Comparison of ENCODE assay signal across 32 cellular contexts in genomic region chr11:79228417-79228755, GRCh38.
"Had no signal": no experiment of that assay in that cellular context is flagged by ENCODE, and none has a peak within 500 bp of the region (broad histone marks: within the 10 kb centered on the region; RNA-seq: fewer than 3 reads in every experiment).

No MANE protein-coding gene starts in this region.

- H3K27me3 ChIP-seq: adrenal gland, ascending aorta, cardiac muscle cell, colonic mucosa had no signal

- H3K36me3 Mint-ChIP-seq: activated CD4-positive, alpha-beta memory T cell treated with anti-CD3 and anti-CD28 coated beads for 36 hours; activated CD8-positive, alpha-beta memory T cell treated with anti-CD3 and anti-CD28 coated beads, Interleukin-2, amount 10 ng/mL, durations not matched to agents 7 days and 5 days; activated naive CD4-positive, alpha-beta T cell treated with anti-CD3 and anti-CD28 coated beads, Interleukin-2, amount 50 U/mL, for 24 hours; activated naive CD8-positive, alpha-beta T cell treated with anti-CD3 and anti-CD28 coated beads for 36 hours; T-cell had no signal

- H3K36me3 ChIP-seq: adrenal gland, ascending aorta, breast epithelium, cardiac muscle cell, colonic mucosa, WERI-Rb-1 had no signal

- H3K4me3 ChIP-seq: adrenal gland, ascending aorta, breast epithelium, cardiac muscle cell, colonic mucosa had no signal

- DNase-seq: activated B cell treated with CpG ODN at 0.5 μM for 24 hours; activated CD4-positive, alpha-beta memory T cell treated with anti-CD3 and anti-CD28 coated beads for 36 hours; activated CD4-positive, alpha-beta T cell treated with anti-CD3 and anti-CD28 coated beads for 36 hours; activated CD4-positive, alpha-beta T cell treated with anti-CD3 and anti-CD28 coated beads, Interleukin-2, amount 10 ng/mL, durations not matched to agents 24 days and 14 days; activated CD4-positive, CD25-positive, alpha-beta regulatory T cell treated with anti-CD3 and anti-CD28 coated beads, Interleukin-2, amount 50 U/mL, for 72 hours; activated CD8-positive, alpha-beta memory T cell treated with anti-CD3 and anti-CD28 coated beads, Interleukin-2, amount 10 ng/mL, durations not matched to agents 7 days and 5 days; activated CD8-positive, alpha-beta memory T cell treated with anti-CD3 and anti-CD28 coated beads, Interleukin-2, amount 50 U/mL, for 4 hours; activated CD8-positive, alpha-beta T cell treated with anti-CD3 and anti-CD28 coated beads, Interleukin-2, amount 10 ng/mL, durations not matched to agents 7 days and 5 days; activated effector memory CD4-positive, alpha-beta T cell treated with anti-CD3 and anti-CD28 coated beads, Interleukin-2, amount 50 U/mL, for 16 hours; activated naive CD4-positive, alpha-beta T cell treated with anti-CD3 and anti-CD28 coated beads for 36 hours; activated naive CD8-positive, alpha-beta T cell treated with anti-CD3 and anti-CD28 coated beads for 36 hours; activated naive CD8-positive, alpha-beta T cell treated with anti-CD3 and anti-CD28 coated beads, Interleukin-2, amount 50 U/mL, for 24 hours; activated T-cell treated with anti-CD3 and anti-CD28 coated beads, Interleukin-2, amount 50 U/mL, for 1 hour; activated T-cell treated with anti-CD3 and anti-CD28 coated beads, Interleukin-2, amount 50 U/mL, for 48 hours; adrenal gland; amygdala; central memory CD4-positive, alpha-beta T cell; cerebellar nuclear complex; colonic mucosa; effector CD8-positive, alpha-beta T cell; T-cell; T-helper 9 cell; WERI-Rb-1 had no signal

- H3K9me3 Mint-ChIP-seq: activated B cell treated with CpG ODN at 0.5 μM for 24 hours; activated CD4-positive, alpha-beta memory T cell treated with anti-CD3 and anti-CD28 coated beads for 36 hours; activated CD4-positive, alpha-beta T cell treated with anti-CD3 and anti-CD28 coated beads, Interleukin-2, amount 10 ng/mL, durations not matched to agents 24 days and 14 days; activated naive CD4-positive, alpha-beta T cell treated with anti-CD3 and anti-CD28 coated beads for 36 hours; activated naive CD4-positive, alpha-beta T cell treated with anti-CD3 and anti-CD28 coated beads, Interleukin-2, amount 50 U/mL, for 24 hours; activated naive CD8-positive, alpha-beta T cell treated with anti-CD3 and anti-CD28 coated beads for 36 hours; activated naive CD8-positive, alpha-beta T cell treated with anti-CD3 and anti-CD28 coated beads, Interleukin-2, amount 50 U/mL, for 24 hours; activated T-helper 1 cell treated with anti-CD3 and anti-CD28 coated beads, Interleukin-12 subunit alpha, Interleukin-12 subunit beta, Interleukin-2, Interleukin-4 antibody, amounts not matched to agents 30 ng/mL and 10 ng/mL and 1 ng/mL, durations not matched to agents 14 hours and 24 hours and 36 hours; activated T-helper 2 cell treated with anti-CD3 and anti-CD28 coated beads, Interferon-gamma antibody, Interleukin-2, Interleukin-4, amounts not matched to agents 10 μg/mL and 5 μg/mL and 100 μg/mL, durations not matched to agents 14 hours and 24 hours and 36 hours had no signal

- H3K27me3 Mint-ChIP-seq: activated CD4-positive, alpha-beta T cell treated with anti-CD3 and anti-CD28 coated beads, Interleukin-2, amount 10 ng/mL, durations not matched to agents 24 days and 14 days; activated CD8-positive, alpha-beta memory T cell treated with anti-CD3 and anti-CD28 coated beads, Interleukin-2, amount 10 ng/mL, durations not matched to agents 7 days and 5 days; activated naive CD4-positive, alpha-beta T cell treated with anti-CD3 and anti-CD28 coated beads, Interleukin-2, amount 50 U/mL, for 24 hours; activated naive CD8-positive, alpha-beta T cell treated with anti-CD3 and anti-CD28 coated beads for 36 hours; activated naive CD8-positive, alpha-beta T cell treated with anti-CD3 and anti-CD28 coated beads, Interleukin-2, amount 50 U/mL, for 24 hours had no signal

- ATAC-seq: activated CD4-positive, alpha-beta T cell treated with anti-CD3 and anti-CD28 coated beads for 36 hours; activated CD8-positive, alpha-beta memory T cell treated with anti-CD3 and anti-CD28 coated beads, Interleukin-2, amount 10 ng/mL, durations not matched to agents 7 days and 5 days; activated CD8-positive, alpha-beta T cell treated with anti-CD3 and anti-CD28 coated beads, Interleukin-2, amount 10 ng/mL, durations not matched to agents 7 days and 5 days; activated naive CD8-positive, alpha-beta T cell treated with anti-CD3 and anti-CD28 coated beads, Interleukin-2, amount 50 U/mL, for 24 hours; T-cell had no signal

- H3K4me3 Mint-ChIP-seq: activated B cell treated with CpG ODN at 0.5 μM for 24 hours; activated CD4-positive, alpha-beta memory T cell treated with anti-CD3 and anti-CD28 coated beads for 36 hours; activated CD4-positive, alpha-beta T cell treated with anti-CD3 and anti-CD28 coated beads for 36 hours; activated CD4-positive, alpha-beta T cell treated with anti-CD3 and anti-CD28 coated beads, Interleukin-2, amount 10 ng/mL, durations not matched to agents 24 days and 14 days; activated CD8-positive, alpha-beta memory T cell treated with anti-CD3 and anti-CD28 coated beads, Interleukin-2, amount 10 ng/mL, durations not matched to agents 7 days and 5 days; activated CD8-positive, alpha-beta T cell treated with anti-CD3 and anti-CD28 coated beads, Interleukin-2, amount 10 ng/mL, durations not matched to agents 7 days and 5 days; activated naive CD4-positive, alpha-beta T cell treated with anti-CD3 and anti-CD28 coated beads for 36 hours; activated naive CD4-positive, alpha-beta T cell treated with anti-CD3 and anti-CD28 coated beads, Interleukin-2, amount 50 U/mL, for 24 hours; activated naive CD8-positive, alpha-beta T cell treated with anti-CD3 and anti-CD28 coated beads for 36 hours; activated naive CD8-positive, alpha-beta T cell treated with anti-CD3 and anti-CD28 coated beads, Interleukin-2, amount 50 U/mL, for 24 hours; activated T-helper 1 cell treated with anti-CD3 and anti-CD28 coated beads, Interleukin-12 subunit alpha, Interleukin-12 subunit beta, Interleukin-2, Interleukin-4 antibody, amounts not matched to agents 30 ng/mL and 10 ng/mL and 1 ng/mL, durations not matched to agents 14 hours and 24 hours and 36 hours; brain; T-cell; T-helper 1 cell treated with Interleukin-12 subunit alpha and Interleukin-12 subunit beta and Interleukin-4 antibody, amounts not matched to agents 30 μg/mL and 1 μg/mL, for 36 hours had no signal

- H3K27ac ChIP-seq: adrenal gland, ascending aorta, breast epithelium, cardiac muscle cell, colonic mucosa, WERI-Rb-1 had no signal

- H3K4me1 ChIP-seq: adrenal gland, ascending aorta, breast epithelium, colonic mucosa had no signal

- FAIRE-seq: frontal cortex had no signal

- H3K4me1 Mint-ChIP-seq: activated B cell treated with CpG ODN at 0.5 μM for 24 hours; activated CD4-positive, alpha-beta T cell treated with anti-CD3 and anti-CD28 coated beads for 36 hours; activated CD4-positive, alpha-beta T cell treated with anti-CD3 and anti-CD28 coated beads, Interleukin-2, amount 10 ng/mL, durations not matched to agents 24 days and 14 days; activated CD8-positive, alpha-beta memory T cell treated with anti-CD3 and anti-CD28 coated beads, Interleukin-2, amount 10 ng/mL, durations not matched to agents 7 days and 5 days; activated naive CD4-positive, alpha-beta T cell treated with anti-CD3 and anti-CD28 coated beads, Interleukin-2, amount 50 U/mL, for 24 hours; activated naive CD8-positive, alpha-beta T cell treated with anti-CD3 and anti-CD28 coated beads for 36 hours; activated naive CD8-positive, alpha-beta T cell treated with anti-CD3 and anti-CD28 coated beads, Interleukin-2, amount 50 U/mL, for 24 hours; T-cell had no signal

- H3K27ac Mint-ChIP-seq: activated B cell treated with CpG ODN at 0.5 μM for 24 hours; activated CD4-positive, alpha-beta memory T cell treated with anti-CD3 and anti-CD28 coated beads for 36 hours; activated CD4-positive, alpha-beta T cell treated with anti-CD3 and anti-CD28 coated beads for 36 hours; activated CD4-positive, alpha-beta T cell treated with anti-CD3 and anti-CD28 coated beads, Interleukin-2, amount 10 ng/mL, durations not matched to agents 24 days and 14 days; activated CD8-positive, alpha-beta memory T cell treated with anti-CD3 and anti-CD28 coated beads, Interleukin-2, amount 10 ng/mL, durations not matched to agents 7 days and 5 days; activated CD8-positive, alpha-beta T cell treated with anti-CD3 and anti-CD28 coated beads, Interleukin-2, amount 10 ng/mL, durations not matched to agents 7 days and 5 days; activated naive CD4-positive, alpha-beta T cell treated with anti-CD3 and anti-CD28 coated beads for 36 hours; activated naive CD4-positive, alpha-beta T cell treated with anti-CD3 and anti-CD28 coated beads, Interleukin-2, amount 50 U/mL, for 24 hours; activated naive CD8-positive, alpha-beta T cell treated with anti-CD3 and anti-CD28 coated beads for 36 hours; activated naive CD8-positive, alpha-beta T cell treated with anti-CD3 and anti-CD28 coated beads, Interleukin-2, amount 50 U/mL, for 24 hours; activated T-helper 1 cell treated with anti-CD3 and anti-CD28 coated beads, Interleukin-12 subunit alpha, Interleukin-12 subunit beta, Interleukin-2, Interleukin-4 antibody, amounts not matched to agents 30 ng/mL and 10 ng/mL and 1 ng/mL, durations not matched to agents 14 hours and 24 hours and 36 hours; activated T-helper 2 cell treated with anti-CD3 and anti-CD28 coated beads, Interferon-gamma antibody, Interleukin-2, Interleukin-4, amounts not matched to agents 10 μg/mL and 5 μg/mL and 100 μg/mL, durations not matched to agents 14 hours and 24 hours and 36 hours; T-cell; T-helper 1 cell treated with Interleukin-12 subunit alpha and Interleukin-12 subunit beta and Interleukin-4 antibody, amounts not matched to agents 30 μg/mL and 1 μg/mL, for 36 hours had no signal

- H3K9me3 ChIP-seq: adrenal gland, ascending aorta, breast epithelium, colonic mucosa had no signal
